In genomic region chr3:123656691-123657090, GRCh38 we compare ENCODE assay signal across 13 cellular contexts.
DNase-seq lines count a peak whose midpoint lies in the region; ATAC-seq and TF ChIP-seq lines count a peak whose summit lies in the region.
"Had no signal": no experiment of that assay in that cellular context is flagged by ENCODE, and none has a peak within 500 bp of the region (broad histone marks: within the 10 kb centered on the region; RNA-seq: fewer than 3 reads in every experiment).

No MANE protein-coding gene starts in this region.

- CTCF ChIA-PET in Calu3 (lab: Charles Lee), result no interaction called here

- H3K9me3 Mint-ChIP-seq in Calu3 (ENCODE audit: low read depth, unreplicated experiment) (no peaks in the 10 kb centered on the region), progenitor cell of endocrine pancreas (ENCODE audit: low read depth) (no peaks in the 10 kb centered on the region)
- H3K9me3 Mint-ChIP-seq in effector memory CD8-positive, alpha-beta T cell, result peaks cover 0 to 2% of the 10 kb centered on the region in 2 donors

- no peaks in the 10 kb centered on the region for H3K9me3 ChIP-seq in duodenal mucosa (ENCODE audit: control insufficient read depth in 1 of 2, low read length in 2 of 2)

- H3K27me3 ChIP-seq in duodenal mucosa (ENCODE audit: control insufficient read depth in 1 of 2, insufficient read depth in 2 of 2, low read length in 2 of 2), result no peaks in the 10 kb centered on the region

- TF ChIP-seq CTCF in Calu3 (IDR thresholded peaks at IDR 0.05; ENCODE audit: unreplicated experiment), result no peak
- TF ChIP-seq CTCF in progenitor cell of endocrine pancreas (IDR thresholded peaks at IDR 0.05; ENCODE audit: unreplicated experiment), result peak; percentile 35

- H3K27ac Mint-ChIP-seq in Calu3 (ENCODE audit: unreplicated experiment), result no peak overlapping the region
- no peak overlapping the region for H3K27ac Mint-ChIP-seq in progenitor cell of endocrine pancreas
- no peak overlapping the region for H3K27ac Mint-ChIP-seq in effector memory CD8-positive, alpha-beta T cell

- no peak overlapping the region for H3K4me3 Mint-ChIP-seq in Calu3 (ENCODE audit: low read depth, unreplicated experiment)
- H3K4me3 Mint-ChIP-seq in progenitor cell of endocrine pancreas (ENCODE audit: low read depth), result no peak overlapping the region
- no peak overlapping the region for H3K4me3 Mint-ChIP-seq in effector memory CD8-positive, alpha-beta T cell

- H3K4me1 Mint-ChIP-seq in Calu3 (ENCODE audit: low read depth, unreplicated experiment) (peaks cover 5% of the 10 kb centered on the region), progenitor cell of endocrine pancreas (ENCODE audit: low read depth) (peaks cover 3% of the 10 kb centered on the region)
- peaks cover 0 to 2% of the 10 kb centered on the region in 2 donors for H3K4me1 Mint-ChIP-seq in effector memory CD8-positive, alpha-beta T cell (ENCODE audit: low read depth in 2 of 2)

- H3K4me1 ChIP-seq in duodenal mucosa (ENCODE audit: control insufficient read depth in 1 of 2, insufficient read depth in 2 of 2, low read length in 2 of 2), result peaks cover 29 to 67% of the 10 kb centered on the region in 2 donors

- H3K27me3 Mint-ChIP-seq in Calu3 (ENCODE audit: unreplicated experiment) (no peaks in the 10 kb centered on the region), progenitor cell of endocrine pancreas (peaks cover 15% of the 10 kb centered on the region)
- H3K27me3 Mint-ChIP-seq in effector memory CD8-positive, alpha-beta T cell, result peaks cover 41 to 43% of the 10 kb centered on the region in 2 donors

- no peak overlapping the region for H3K9ac ChIP-seq in duodenal mucosa (ENCODE audit: low read depth in 1 of 2, low read length in 2 of 2)

- intact Hi-C loops in Calu3 (cut with micrococcal nuclease; ENCODE audit: unreplicated experiment), result no loop called here

- peak overlapping the region in 1 of 2 donors; percentile 17 for H3K4me3 ChIP-seq in duodenal mucosa (ENCODE audit: low read depth in 1 of 2, low read length in 2 of 2)

- no peak for ATAC-seq in effector memory CD8-positive, alpha-beta T cell (replicated peaks)
- ATAC-seq: sciatic nerve had no signal

- in situ Hi-C loops in KBM-7 (cut with MboI; ENCODE audit: low pct_unique_long_range_greater_than_20kb, low sequenced_read_pairs), result loop anchor here (10.0 kb wide), 1 partner anchor 48 kb away; no protein-coding TSS in a partner anchor

- no peaks in the 10 kb centered on the region for H3K36me3 ChIP-seq in duodenal mucosa (ENCODE audit: control insufficient read depth in 1 of 2, insufficient read depth in 2 of 2, low read length in 2 of 2)

- H3K36me3 Mint-ChIP-seq in Calu3 (ENCODE audit: insufficient read depth, unreplicated experiment) (no peaks in the 10 kb centered on the region), progenitor cell of endocrine pancreas (ENCODE audit: insufficient read depth) (no peaks in the 10 kb centered on the region)
- no peaks in the 10 kb centered on the region for H3K36me3 Mint-ChIP-seq in effector memory CD8-positive, alpha-beta T cell (ENCODE audit: insufficient read depth)

- DNase-seq in Calu3, result peak; percentile 4
- DNase-seq in KBM-7, result peak; percentile 43
- DNase-seq in progenitor cell of endocrine pancreas (ENCODE audit: low spot score, unreplicated experiment), result no peak
- DNase-seq in dermis blood vessel endothelial cell, result no peak
- DNase-seq in medulla oblongata (ENCODE audit: extremely low spot score), result no peak
- no peak for DNase-seq in NOMO-1 treated with DMSO at 0.1 percent for 48 hours (lab: John Stamatoyannopoulos, UW; ENCODE audit: unreplicated experiment)
- no peak for DNase-seq in effector memory CD8-positive, alpha-beta T cell
- DNase-seq: activated effector memory CD4-positive, alpha-beta T cell treated with Interleukin-2 at 50 U/mL for 16 hours; DMS153; NCI-H510A treated with DMSO at 0.1 percent for 48 hours; T1000 had no signal

- peak overlapping the region; percentile 21 for H3K27ac ChIP-seq in duodenal mucosa (ENCODE audit: low read depth, low read length)

- BruUV-seq in Calu3 (replicated peaks; lab: Mats Ljungman, UMichigan), result no TSS peak

Comparison
In these comparisons a context has a peak if more than half of its experiments do, and no peak if none do; other contexts are left out.
1. DNase-seq: peak in Calu3 (single experiment) and KBM-7 (single experiment); none in progenitor cell of endocrine pancreas (single experiment), dermis blood vessel endothelial cell (single experiment), medulla oblongata (single experiment), NOMO-1 treated with DMSO at 0.1 percent for 48 hours (single experiment) and effector memory CD8-positive, alpha-beta T cell (0 of 3).